In the genomic region with DNA sequence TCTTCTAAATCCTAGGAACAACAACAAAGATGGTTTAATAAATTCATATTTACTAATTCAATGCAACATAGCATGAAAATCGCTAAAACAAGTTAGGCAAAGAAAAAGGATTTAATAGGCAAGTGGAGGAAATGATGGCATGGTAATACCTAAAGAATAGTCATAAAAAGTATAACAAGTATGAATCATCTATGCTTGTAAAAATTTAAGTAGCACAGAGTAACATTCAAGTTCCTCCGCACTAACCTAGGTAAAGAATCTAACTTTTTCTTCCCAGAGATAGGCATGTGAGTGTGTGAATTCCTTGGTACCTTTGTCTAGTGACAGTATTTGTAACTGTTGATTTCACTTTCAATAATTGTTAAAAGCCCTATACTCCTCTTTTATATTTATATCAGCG, we compare ENCODE assay signal across 20 cellular contexts. TPM values are rescaled to one million over a fixed set of nuclear protein-coding genes. Genes with fewer than 3 reads are reported as not detected.
DNase-seq lines count a peak whose midpoint lies in the region; ATAC-seq and TF ChIP-seq lines count a peak whose summit lies in the region.
"Had no signal": no experiment of that assay in that cellular context is flagged by ENCODE, and none has a peak within 500 bp of the region (broad histone marks: within the 10 kb centered on the region; RNA-seq: fewer than 3 reads in every experiment).

No MANE protein-coding gene starts in this region.

- CTCF ChIA-PET in activated CD4-positive, alpha-beta T cell treated with anti-CD3 and anti-CD28 coated beads for 36 hours (lab: Charles Lee) = interaction anchor here (0.7 kb wide), 1 partner anchor 156 kb away, joined by 3 read pairs; no protein-coding TSS in a partner anchor

- no peak for TF ChIP-seq CTCF in GM06990 (IDR thresholded peaks at IDR 0.05; ENCODE audit: insufficient read depth, low read length, poor library complexity, severe bottlenecking)
- no peak for TF ChIP-seq CTCF in RWPE2 (IDR thresholded peaks at IDR 0.05; ENCODE audit: poor library complexity, severe bottlenecking)

- H3K36me3 Mint-ChIP-seq in activated CD4-positive, alpha-beta T cell treated with anti-CD3 and anti-CD28 coated beads for 36 hours (ENCODE audit: low read depth) = peaks cover 18% of the 10 kb centered on the region

- H3K27me3 Mint-ChIP-seq in activated CD4-positive, alpha-beta T cell treated with anti-CD3 and anti-CD28 coated beads for 36 hours = no peaks in the 10 kb centered on the region
- H3K27me3 Mint-ChIP-seq: activated CD8-positive, alpha-beta T cell treated with anti-CD3 and anti-CD28 coated beads for 36 hours; brain had no signal

- H3K27me3 ChIP-seq in GM06990 (replicated peaks; ENCODE audit: control insufficient read depth, insufficient read depth, low read length) (no peaks in the 10 kb centered on the region), RWPE2 (ENCODE audit: insufficient read depth, poor library complexity, severe bottlenecking) (no peaks in the 10 kb centered on the region), mononuclear cell (ENCODE audit: insufficient read depth, low read length) (no peaks in the 10 kb centered on the region)
- H3K27me3 ChIP-seq: thyroid gland had no signal

- H3K4me3 Mint-ChIP-seq in activated CD4-positive, alpha-beta T cell treated with anti-CD3 and anti-CD28 coated beads for 36 hours = no peak overlapping the region
- H3K4me3 Mint-ChIP-seq: activated CD8-positive, alpha-beta T cell treated with anti-CD3 and anti-CD28 coated beads for 36 hours; brain; endodermal cell; WTC11 had no signal

- H3K9me3 ChIP-seq in RWPE2 (ENCODE audit: severe bottlenecking) (no peaks in the 10 kb centered on the region), mononuclear cell (ENCODE audit: low read depth, low read length) (no peaks in the 10 kb centered on the region)
- H3K9me3 ChIP-seq: thyroid gland had no signal

- peak; percentile 27 for ATAC-seq in activated CD4-positive, alpha-beta T cell treated with anti-CD3 and anti-CD28 coated beads for 36 hours
- peak; percentile 55; the same call in 2 of the 3 replicates for ATAC-seq in RWPE2 (ENCODE audit: low read depth)
- ATAC-seq: activated CD8-positive, alpha-beta T cell treated with anti-CD3 and anti-CD28 coated beads for 36 hours; WTC11 had no signal

- H3K4me3 ChIP-seq in GM06990 (replicated peaks; ENCODE audit: low read depth, low read length) = peak overlapping the region; percentile 57
- no peak overlapping the region for H3K4me3 ChIP-seq in RWPE2 (ENCODE audit: severe bottlenecking)
- peak overlapping the region; percentile 44 for H3K4me3 ChIP-seq in mononuclear cell (ENCODE audit: low read length)
- H3K4me3 ChIP-seq: smooth muscle cell, thyroid gland had no signal

- H3K4me1 ChIP-seq in RWPE2 (ENCODE audit: insufficient read depth, poor library complexity, severe bottlenecking) (peaks cover 18% of the 10 kb centered on the region), mononuclear cell (ENCODE audit: insufficient read depth, low read length) (peaks cover 71% of the 10 kb centered on the region)
- H3K4me1 ChIP-seq: thyroid gland had no signal

- peak overlapping the region; percentile 10 for H3K27ac ChIP-seq in RWPE2 (ENCODE audit: poor library complexity, severe bottlenecking)
- H3K27ac ChIP-seq: 22Rv1 had no signal

- intact Hi-C loops in activated CD4-positive, alpha-beta T cell treated with anti-CD3 and anti-CD28 coated beads for 36 hours (cut with DNase I, micrococcal nuclease) = loop anchor here (2.0 to 5.0 kb wide), 4 partner anchors 42 to 78 kb away; a partner anchor contains a TSS

- no peaks in the 10 kb centered on the region for H3K9me3 Mint-ChIP-seq in activated CD4-positive, alpha-beta T cell treated with anti-CD3 and anti-CD28 coated beads for 36 hours (ENCODE audit: low read depth)

- H3K27ac Mint-ChIP-seq in activated CD4-positive, alpha-beta T cell treated with anti-CD3 and anti-CD28 coated beads for 36 hours = peak overlapping the region; percentile 35
- H3K27ac Mint-ChIP-seq: brain, endodermal cell, WTC11 had no signal

- peaks cover 15% of the 10 kb centered on the region for H3K4me1 Mint-ChIP-seq in activated CD4-positive, alpha-beta T cell treated with anti-CD3 and anti-CD28 coated beads for 36 hours
- H3K4me1 Mint-ChIP-seq: brain, endodermal cell, WTC11 had no signal

- POLR2A ChIA-PET in activated CD4-positive, alpha-beta T cell treated with anti-CD3 and anti-CD28 coated beads for 36 hours (lab: Charles Lee) = no interaction called here

- H3K36me3 ChIP-seq in GM06990 (ENCODE audit: control insufficient read depth, insufficient read depth, low read length) (no peaks in the 10 kb centered on the region; the same call in none of the 2 replicates), RWPE2 (ENCODE audit: low read depth) (no peaks in the 10 kb centered on the region)

- no peak for DNase-seq in activated CD4-positive, alpha-beta T cell treated with anti-CD3 and anti-CD28 coated beads for 36 hours
- DNase-seq in activated CD4-positive, alpha-beta T cell treated with anti-CD3 and anti-CD28 coated beads for 4 hours = no peak
- DNase-seq in GM06990 (ENCODE audit: extremely low read depth, insufficient read length) (no peak), RWPE2 (ENCODE audit: low spot score) (no peak), HuH-7.5 (ENCODE audit: low spot score) (no peak), NCI-H2227 (lab: John Stamatoyannopoulos, UW; ENCODE audit: unreplicated experiment) (no peak), NCI-H774 (lab: John Stamatoyannopoulos, UW) (no peak)
- DNase-seq: activated CD8-positive, alpha-beta T cell treated with anti-CD3 and anti-CD28 coated beads for 36 hours; endodermal cell; NCI-H526; occipital lobe; stimulated activated CD4-positive, alpha-beta T cell treated with anti-CD3 and anti-CD28 coated beads, Interleukin-2, amount 100 ng/mL, for 48 hours; stimulated activated naive CD4-positive, alpha-beta T cell; T1000; thyroid gland had no signal

RNA-seq across cellular contexts. Expression of a gene that starts 42.6 kb away (rescaled TPM):
- total RNA-seq in activated CD4-positive, alpha-beta T cell treated with anti-CD3 and anti-CD28 coated beads for 36 hours = 1 to 10 TPM; 1.1 to 1.6 TPM
- total RNA-seq in mononuclear cell = 10.4 TPM
